ENCODE assay signal across 19 cellular contexts in genomic region chr3:34363871-34364270, GRCh38.
"Had no signal": no experiment of that assay in that cellular context is flagged by ENCODE, and none has a peak within 500 bp of the region (broad histone marks: within the 10 kb centered on the region; RNA-seq: fewer than 3 reads in every experiment).

No MANE protein-coding gene starts in this region.

- H3K36me3 Mint-ChIP-seq: mesothelial cell of epicardium; natural killer cell; stimulated activated effector memory CD8-positive, alpha-beta T cell treated with anti-CD3 and anti-CD28 coated beads, Interleukin-12 subunit alpha, Interleukin-12 subunit beta, amount 100 ng/mL, for 72 hours had no signal

- H3K27ac ChIP-seq: epithelial cell of prostate, foreskin keratinocyte, ovary, right atrium auricular region, sigmoid colon, skin epidermis, suprapubic skin, thyroid gland, upper lobe of right lung, vagina had no signal

- ATAC-seq: natural killer cell; stimulated activated effector memory CD8-positive, alpha-beta T cell treated with anti-CD3 and anti-CD28 coated beads, Interleukin-12 subunit alpha, Interleukin-12 subunit beta, amount 100 ng/mL, for 72 hours; stimulated activated naive CD8-positive, alpha-beta T cell treated with anti-CD3 and anti-CD28 coated beads, Interleukin-15, Interleukin-2, amounts not matched to agents 100 U/mL and 50 U/mL, for 24 hours had no signal

- H3K27me3 ChIP-seq: foreskin keratinocyte, ovary, right atrium auricular region, sigmoid colon, suprapubic skin, thyroid gland, upper lobe of right lung, vagina had no signal

- H3K4me1 ChIP-seq: foreskin keratinocyte, right atrium auricular region, sigmoid colon, thyroid gland, upper lobe of right lung had no signal

- DNase-seq: effector memory CD4-positive, alpha-beta T cell; natural killer cell; nucleus accumbens; ovary; sigmoid colon; stimulated activated CD4-positive, alpha-beta T cell treated with anti-CD3 and anti-CD28 coated beads, Interleukin-2, amount 100 ng/mL, for 48 hours; stimulated activated CD8-positive, alpha-beta memory T cell treated with anti-CD3 and anti-CD28 coated beads, Interleukin-4, amount 100 ng/mL, for 48 hours; stimulated activated naive CD8-positive, alpha-beta T cell treated with anti-CD3 and anti-CD28 coated beads, Interleukin-15, Interleukin-2, amounts not matched to agents 100 U/mL and 50 U/mL, for 24 hours; thyroid gland; upper lobe of right lung had no signal

- H3K4me3 Mint-ChIP-seq: mesothelial cell of epicardium; natural killer cell; neural crest cell; stimulated activated effector memory CD8-positive, alpha-beta T cell treated with anti-CD3 and anti-CD28 coated beads, Interleukin-12 subunit alpha, Interleukin-12 subunit beta, amount 100 ng/mL, for 72 hours had no signal

- H3K9me3 ChIP-seq: ovary, right atrium auricular region, sigmoid colon, suprapubic skin, thyroid gland, upper lobe of right lung, vagina had no signal

- H3K36me3 ChIP-seq: ovary, right atrium auricular region, sigmoid colon, suprapubic skin, thyroid gland, upper lobe of right lung, vagina had no signal

- H3K4me3 ChIP-seq: ovary, right atrium auricular region, sigmoid colon, skin epidermis, suprapubic skin, thyroid gland, upper lobe of right lung, vagina had no signal

- H3K4me1 Mint-ChIP-seq: mesothelial cell of epicardium, neural crest cell had no signal

- H3K27ac Mint-ChIP-seq: mesothelial cell of epicardium; natural killer cell; stimulated activated effector memory CD8-positive, alpha-beta T cell treated with anti-CD3 and anti-CD28 coated beads, Interleukin-12 subunit alpha, Interleukin-12 subunit beta, amount 100 ng/mL, for 72 hours had no signal

- H3K9me3 Mint-ChIP-seq: natural killer cell, neural crest cell had no signal
